Comparison of ENCODE assay signal across 34 cellular contexts in the genomic region with DNA sequence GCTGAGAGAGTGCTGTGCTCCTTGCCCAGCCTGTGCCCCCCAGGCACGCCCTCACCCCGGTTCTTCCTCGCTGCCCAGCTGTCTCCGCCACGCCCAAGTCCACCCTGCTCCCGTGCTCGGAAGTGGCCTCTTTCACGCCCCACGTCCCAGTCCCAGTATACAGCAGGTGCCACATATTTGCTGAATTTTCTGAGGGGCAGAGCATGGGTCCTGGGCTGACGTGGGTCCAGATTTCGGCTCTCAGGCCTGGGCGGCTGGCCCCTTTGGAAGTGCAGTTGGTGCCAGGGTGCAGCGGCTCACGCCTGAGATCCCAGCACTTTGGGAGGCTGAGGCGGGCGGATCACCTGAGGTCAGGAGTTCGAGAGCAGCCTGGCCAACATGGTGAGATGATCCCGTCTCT. TPM values are rescaled to one million over a fixed set of nuclear protein-coding genes. Genes with fewer than 3 reads are reported as not detected.
"Had no signal": no experiment of that assay in that cellular context is flagged by ENCODE, and none has a peak within 500 bp of the region (broad histone marks: within the 10 kb centered on the region; RNA-seq: fewer than 3 reads in every experiment).

No MANE protein-coding gene starts in this region.

- ATAC-seq: left colon; left lung; lower lobe of right lung; naive thymus-derived CD8-positive, alpha-beta T cell; right lobe of liver; stimulated activated memory B cell treated with anti-CD40 and anti-IgM and Interleukin-4, amounts not matched to agents 10 μg/mL and 1 μg/mL and 100 μg/mL, for 72 hours; stimulated activated naive CD8-positive, alpha-beta T cell treated with anti-CD3 and anti-CD28 coated beads, Interleukin-15, amount 100 ng/mL, for 72 hours had no signal

- H3K27ac Mint-ChIP-seq: immature natural killer cell; naive thymus-derived CD8-positive, alpha-beta T cell; nephron; progenitor cell of endocrine pancreas; stimulated activated memory B cell treated with anti-CD40 and anti-IgM and Interleukin-4, amounts not matched to agents 10 μg/mL and 1 μg/mL and 100 μg/mL, for 72 hours; stimulated activated naive CD8-positive, alpha-beta T cell treated with anti-CD3 and anti-CD28 coated beads, Interleukin-15, amount 100 ng/mL, for 72 hours; type B pancreatic cell had no signal

- DNase-seq: hypothalamus; immature natural killer cell; kidney; left colon; lower lobe of right lung; mammary epithelial cell; mesenchymal stem cell; naive thymus-derived CD8-positive, alpha-beta T cell; ovary; stimulated activated CD4-positive, alpha-beta T cell treated with anti-CD3 and anti-CD28 coated beads, Interleukin-1b, Interleukin-23, amount 100 ng/mL, for 48 hours; stimulated activated CD4-positive, alpha-beta T cell treated with anti-CD3 and anti-CD28 coated beads, Interleukin-2, amount 100 ng/mL, for 48 hours; stimulated activated CD4-positive, alpha-beta T cell treated with anti-CD3 and anti-CD28 coated beads, Interleukin-4, amount 100 ng/mL, for 4 hours; stimulated activated CD8-positive, alpha-beta memory T cell treated with anti-CD3 and anti-CD28 coated beads, Interleukin-4, amount 100 ng/mL, for 48 hours; stimulated activated naive CD4-positive, alpha-beta T cell treated with Interleukin-2 at 50 U/mL for 16 hours; stimulated activated naive CD8-positive, alpha-beta T cell treated with anti-CD3 and anti-CD28 coated beads, Interleukin-15, amount 100 ng/mL, for 72 hours; substantia nigra; uterus had no signal

- H3K9me3 Mint-ChIP-seq: immature natural killer cell; naive thymus-derived CD8-positive, alpha-beta T cell; nephron; neural crest cell; stimulated activated memory B cell treated with anti-CD40 and anti-IgM and Interleukin-4, amounts not matched to agents 10 μg/mL and 1 μg/mL and 100 μg/mL, for 72 hours; stimulated activated naive CD8-positive, alpha-beta T cell treated with anti-CD3 and anti-CD28 coated beads, Interleukin-15, amount 100 ng/mL, for 72 hours; type B pancreatic cell had no signal

- H3K9me3 ChIP-seq: left lung, lower lobe of right lung, ovary, right atrium auricular region, right lobe of liver, tibial nerve, uterus had no signal

- H3K4me1 ChIP-seq: right lobe of liver had no signal

- H3K4me1 Mint-ChIP-seq: nephron, neural crest cell had no signal

- H3K4me2 ChIP-seq: smooth muscle cell had no signal

- H3K27ac ChIP-seq: left lung, lower lobe of right lung, ovary, right atrium auricular region, right lobe of liver, tibial nerve, uterus had no signal

- H3K36me3 ChIP-seq: left lung, lower lobe of right lung, ovary, right atrium auricular region, right lobe of liver, tibial nerve, uterus had no signal

- H3K36me3 Mint-ChIP-seq: immature natural killer cell; naive thymus-derived CD8-positive, alpha-beta T cell; stimulated activated memory B cell treated with anti-CD40 and anti-IgM and Interleukin-4, amounts not matched to agents 10 μg/mL and 1 μg/mL and 100 μg/mL, for 72 hours; type B pancreatic cell had no signal

- FAIRE-seq: islet of Langerhans, kidney had no signal

- H3K4me3 Mint-ChIP-seq: nephron; stimulated activated memory B cell treated with anti-CD40 and anti-IgM and Interleukin-4, amounts not matched to agents 10 μg/mL and 1 μg/mL and 100 μg/mL, for 72 hours; stimulated activated naive CD8-positive, alpha-beta T cell treated with anti-CD3 and anti-CD28 coated beads, Interleukin-15, amount 100 ng/mL, for 72 hours; type B pancreatic cell had no signal

- H3K4me3 ChIP-seq: left lung, lower lobe of right lung, ovary, right atrium auricular region, right lobe of liver, smooth muscle cell, tibial nerve, uterus had no signal

RNA-seq across cellular contexts. Expression of gene HCN2, which starts 3.4 kb away (rescaled TPM):
- total RNA-seq: skeletal muscle tissue, ureter had no signal
- polyA plus RNA-seq: immature natural killer cell had no signal

RNA-seq across cellular contexts. Expression of gene FGF22, which starts 46.6 kb away (rescaled TPM):
- total RNA-seq: left colon, mammary epithelial cell, skeletal muscle tissue, smooth muscle cell had no signal
- polyA plus RNA-seq: liver; mammary epithelial cell; naive thymus-derived CD8-positive, alpha-beta T cell had no signal

RNA-seq across cellular contexts. Expression of gene GZMM, which starts 49.2 kb away (rescaled TPM):
- total RNA-seq: mammary epithelial cell, neural crest cell, pulmonary artery endothelial cell, renal cortical epithelial cell, skeletal muscle tissue, smooth muscle cell, temporal lobe had no signal
- polyA plus RNA-seq: mammary epithelial cell had no signal
